Comparison of ENCODE assay signal across 1 cellular context in genomic region chr3:72692959-72693518, GRCh38.
A peak's percentile ranks its signal among the peaks of the same experiment; 100 is the strongest.
TF ChIP-seq lines count a peak whose summit lies in the region.

No MANE protein-coding gene starts in this region.

TF ChIP-seq in HEK293, 187 proteins besides CTCF, POLR2A, EP300 and RAD21:
- TF ChIP-seq PRDM4 (tag by site-specific recombination; IDR thresholded peaks at IDR 0.05) (no peak), ZIC2 (tag by site-specific recombination; IDR thresholded peaks at IDR 0.05) (peak; percentile 37)
